In genomic region chr3:167892204-167892603, GRCh38 we compare ENCODE assay signal across 20 cellular contexts.
DNase-seq lines count a peak whose midpoint lies in the region; ATAC-seq and TF ChIP-seq lines count a peak whose summit lies in the region.
"Had no signal": no experiment of that assay in that cellular context is flagged by ENCODE, and none has a peak within 500 bp of the region (broad histone marks: within the 10 kb centered on the region; RNA-seq: fewer than 3 reads in every experiment).

No MANE protein-coding gene starts in this region.

- no peak overlapping the region for H2AK9ac ChIP-seq in IMR-90 (replicated peaks; ENCODE audit: low read depth, low read length, poor library complexity)

- H4K91ac ChIP-seq in IMR-90 (ENCODE audit: insufficient read depth, low read depth, low read length) (no peak overlapping the region), neuronal stem cell (ENCODE audit: low read depth, low read length, poor library complexity) (no peak overlapping the region)

- no peak overlapping the region for H2BK20ac ChIP-seq in IMR-90 (ENCODE audit: low read depth, low read length)

- dilution Hi-C loops in IMR-90 (cut with HindIII; ENCODE audit: low sequenced_read_pairs, unreplicated experiment) = no loop called here

- no peaks in the 10 kb centered on the region for H3K9me3 Mint-ChIP-seq in type B pancreatic cell
- H3K9me3 Mint-ChIP-seq: CD4-positive, alpha-beta memory T cell; GM23338; HFFc6; IgD-negative memory B cell had no signal

- no peaks in the 10 kb centered on the region for H3K9me1 ChIP-seq in IMR-90 (ENCODE audit: insufficient read depth, low read length)

- H2BK5ac ChIP-seq in IMR-90 (ENCODE audit: low read depth, low read length, poor library complexity, severe bottlenecking) = no peak overlapping the region
- no peak overlapping the region for H2BK5ac ChIP-seq in neuronal stem cell (ENCODE audit: low read length)

- H2BK15ac ChIP-seq in IMR-90 (ENCODE audit: low read depth, low read length) (no peak overlapping the region), neuronal stem cell (ENCODE audit: low read length) (no peak overlapping the region)

- in situ Hi-C loops in IMR-90 (cut with MboI; ENCODE audit: low sequenced_read_pairs) = no loop called here

- H3K9ac ChIP-seq in IMR-90 (ENCODE audit: low read depth, low read length) (no peak overlapping the region), OCI-LY3 (ENCODE audit: low read length) (no peak overlapping the region), neuronal stem cell (ENCODE audit: low read depth, low read length, poor library complexity) (no peak overlapping the region)

- H3K27ac ChIP-seq in IMR-90 (ENCODE audit: insufficient read depth, low read length) = no peak overlapping the region
- H3K27ac ChIP-seq in OCI-LY3 (ENCODE audit: low read length) = no peak overlapping the region
- H3K27ac ChIP-seq in neuronal stem cell (replicated peaks; ENCODE audit: low read length) = no peak overlapping the region
- H3K27ac ChIP-seq: C4-2B, HL-60 had no signal

- TF ChIP-seq POLR2A in IMR-90 (IDR thresholded peaks at IDR 0.05; ENCODE audit: low read depth, low read length) = no peak

- no CpG with 5 or more reads among the region's 4 CpGs for WGBS in IMR-90 (ENCODE audit: extremely low coverage in 2 of 2, insufficient read length in 1 of 2), 2 experiments
- WGBS in neuronal stem cell (ENCODE audit: extremely low coverage in 2 of 2, insufficient read length in 2 of 2, insufficient replicate concordance in 1 of 2), 2 donors = no CpG with 5 or more reads among the region's 4 CpGs

- no peak overlapping the region for H2BK12ac ChIP-seq in neuronal stem cell (ENCODE audit: low read length)

- CTCF ChIA-PET in IMR-90 (lab: Yijun Ruan, JAX) = interaction anchor here (1.1 kb wide), 1 partner anchor 10 kb away, joined by 5 read pairs; no protein-coding TSS in a partner anchor

- no peak for TF ChIP-seq RAD21 in IMR-90 (IDR thresholded peaks at IDR 0.05; ENCODE audit: low read length)

- H3K9me3 ChIP-seq in IMR-90 (ENCODE audit: control insufficient read depth, insufficient read depth, low read length) = no peaks in the 10 kb centered on the region
- H3K9me3 ChIP-seq in OCI-LY3 (ENCODE audit: insufficient read depth, low read length) = no peaks in the 10 kb centered on the region
- no peaks in the 10 kb centered on the region for H3K9me3 ChIP-seq in neuronal stem cell (replicated peaks in 1 of 2; ENCODE audit: control insufficient read depth in 2 of 2, insufficient read depth in 1 of 2, low read depth in 1 of 2, low read length in 2 of 2)

- H3K14ac ChIP-seq in IMR-90 (replicated peaks; ENCODE audit: low read depth, low read length) (no peak overlapping the region), neuronal stem cell (ENCODE audit: low read length) (no peak overlapping the region)

- no peaks in the 10 kb centered on the region for H3K79me2 ChIP-seq in OCI-LY3 (ENCODE audit: low read length)

- H3K36me3 ChIP-seq in IMR-90 (ENCODE audit: control insufficient read depth, insufficient read depth, low read length) (no peaks in the 10 kb centered on the region), OCI-LY3 (replicated peaks; ENCODE audit: low read depth, low read length) (no peaks in the 10 kb centered on the region), neuronal stem cell (replicated peaks in 1 of 2; ENCODE audit: control insufficient read depth in 2 of 2, insufficient read depth in 2 of 2, low read length in 2 of 2) (no peaks in the 10 kb centered on the region)

- no peaks in the 10 kb centered on the region for H4K20me1 ChIP-seq in IMR-90 (ENCODE audit: insufficient read depth, low read length)
- H4K20me1 ChIP-seq in OCI-LY3 (ENCODE audit: insufficient read depth, low read length) = no peaks in the 10 kb centered on the region

- TF ChIP-seq CTCF in IMR-90 (conservative IDR thresholded peaks at IDR 0.05; ENCODE audit: low read depth, low read length) (no peak), OCI-LY3 (IDR thresholded peaks at IDR 0.05; ENCODE audit: low read depth, low read length) (no peak), type B pancreatic cell (conservative IDR thresholded peaks at IDR 0.05) (no peak)

- H3K27me3 ChIP-seq in IMR-90 (ENCODE audit: control insufficient read depth, insufficient read depth, low read length) = no peaks in the 10 kb centered on the region
- H3K27me3 ChIP-seq in OCI-LY3 (ENCODE audit: low read depth, low read length) = no peaks in the 10 kb centered on the region
- H3K27me3 ChIP-seq in neuronal stem cell (ENCODE audit: control insufficient read depth in 3 of 3, insufficient read depth in 3 of 3, low read depth in 1 of 3, low read length in 3 of 3) = no peaks in the 10 kb centered on the region

- H3K23ac ChIP-seq in IMR-90 (ENCODE audit: low read depth, low read length) (no peak overlapping the region), neuronal stem cell (ENCODE audit: low read depth, low read length, poor library complexity) (no peak overlapping the region)

- H3K4me1 Mint-ChIP-seq in type B pancreatic cell (ENCODE audit: unreplicated experiment) = peaks cover 4% of the 10 kb centered on the region
- H3K4me1 Mint-ChIP-seq: CD4-positive, alpha-beta memory T cell; IgD-negative memory B cell had no signal

- no peaks in the 10 kb centered on the region for H3K4me1 ChIP-seq in IMR-90 (ENCODE audit: control insufficient read depth, insufficient read depth, low read length)
- H3K4me1 ChIP-seq in OCI-LY3 (ENCODE audit: low read length) = no peaks in the 10 kb centered on the region
- peaks cover 2 to 12% of the 10 kb centered on the region in 2 donors for H3K4me1 ChIP-seq in neuronal stem cell (ENCODE audit: control insufficient read depth in 2 of 2, insufficient read depth in 1 of 2, low read depth in 1 of 2, low read length in 2 of 2)

- no TSS peak for BruUV-seq in IMR-90 (replicated peaks; lab: Mats Ljungman, UMichigan)

- H2AFZ ChIP-seq in IMR-90 (replicated peaks; ENCODE audit: low read length, poor library complexity) (no peak overlapping the region), OCI-LY3 (ENCODE audit: low read depth, low read length) (peak overlapping the region; percentile 74), neuronal stem cell (ENCODE audit: low read length) (peak overlapping the region; percentile 16)
- H2AFZ ChIP-seq: GM23338 had no signal

- no peak overlapping the region for H3K56ac ChIP-seq in IMR-90 (ENCODE audit: extremely low read depth, insufficient read depth, low read length)

- DNase-seq in CD1c-positive myeloid dendritic cell (ENCODE audit: extremely low spot score) = peak; percentile 16
- no peak for DNase-seq in IMR-90
- DNase-seq in neuronal stem cell (ENCODE audit: low spot score) = no peak
- DNase-seq in AG20443 (ENCODE audit: low spot score) = no peak
- DNase-seq in type B pancreatic cell (ENCODE audit: extremely low spot score, unreplicated experiment) = no peak
- DNase-seq: ACHN; CD4-positive, alpha-beta memory T cell; DMS153; DMS79; GDM1; H7; HFFc6; KG1 had no signal

- POLR2A ChIA-PET in IMR-90 (lab: Charles Lee; ENCODE audit: unreplicated experiment) = no interaction called here

- H3K27me3 Mint-ChIP-seq in type B pancreatic cell = no peaks in the 10 kb centered on the region

- H3K4me3 ChIP-seq in IMR-90 (ENCODE audit: insufficient read depth, low read depth, low read length) = no peak overlapping the region
- H3K4me3 ChIP-seq in OCI-LY3 (ENCODE audit: low read length) = no peak overlapping the region
- H3K4me3 ChIP-seq in neuronal stem cell (ENCODE audit: low read length in 2 of 2) = no peak overlapping the region
- H3K4me3 ChIP-seq: GM23338 had no signal

- H4K8ac ChIP-seq in IMR-90 (ENCODE audit: low read depth in 2 of 2, low read length in 2 of 2) (no peak overlapping the region), neuronal stem cell (ENCODE audit: low read depth, low read length) (no peak overlapping the region)

- H2BK120ac ChIP-seq in IMR-90 (ENCODE audit: low read depth, low read length) (no peak overlapping the region), neuronal stem cell (ENCODE audit: low read depth, low read length) (no peak overlapping the region)

- H3K4ac ChIP-seq in IMR-90 (ENCODE audit: low read depth, low read length) (no peak overlapping the region), neuronal stem cell (ENCODE audit: low read length) (no peak overlapping the region)

- ATAC-seq in IMR-90 (ENCODE audit: low read depth) (no peak), GM21825 (IDR thresholded peaks at IDR 0.05; ENCODE audit: unreplicated experiment) (no peak)
- ATAC-seq: GM23338, HCT116 had no signal

- H3K79me1 ChIP-seq in IMR-90 (ENCODE audit: low read depth in 1 of 2, low read length in 2 of 2) = no peaks in the 10 kb centered on the region
- H3K79me1 ChIP-seq in neuronal stem cell (ENCODE audit: low read depth, low read length) = no peaks in the 10 kb centered on the region

- H4K5ac ChIP-seq in IMR-90 (ENCODE audit: low read depth, low read length) = no peak overlapping the region

- no peak overlapping the region for H3K18ac ChIP-seq in IMR-90 (ENCODE audit: low read depth, low read length)
- H3K18ac ChIP-seq in neuronal stem cell (ENCODE audit: low read length) = no peak overlapping the region

- H2AK5ac ChIP-seq in IMR-90 (ENCODE audit: low read depth, low read length) = no peak overlapping the region
- H2AK5ac ChIP-seq in neuronal stem cell (ENCODE audit: low read depth, low read length) = no peak overlapping the region

- no peak overlapping the region for H3K4me3 Mint-ChIP-seq in type B pancreatic cell
- H3K4me3 Mint-ChIP-seq: CD4-positive, alpha-beta memory T cell; GM23338; HFFc6; IgD-negative memory B cell had no signal

- H3K36me3 Mint-ChIP-seq in type B pancreatic cell = no peaks in the 10 kb centered on the region
- H3K36me3 Mint-ChIP-seq: CD4-positive, alpha-beta memory T cell; IgD-negative memory B cell had no signal

- H3K27ac Mint-ChIP-seq in type B pancreatic cell = no peak overlapping the region
- H3K27ac Mint-ChIP-seq: CD4-positive, alpha-beta memory T cell; GM23338; HFFc6; IgD-negative memory B cell had no signal

- H3K4me2 ChIP-seq in IMR-90 (ENCODE audit: low read depth, low read length) (no peak overlapping the region), OCI-LY3 (ENCODE audit: low read length) (no peak overlapping the region), neuronal stem cell (ENCODE audit: insufficient read depth, low read length, poor library complexity, severe bottlenecking) (no peak overlapping the region)
- H3K4me2 ChIP-seq: GM23338 had no signal

- intact Hi-C loops in IMR-90 (cut with micrococcal nuclease) = no loop called here

TF ChIP-seq in IMR-90, 13 proteins besides CTCF, POLR2A, EP300 and RAD21:
- no peak for TF ChIP-seq NFE2L2 (IDR thresholded peaks at IDR 0.05; ENCODE audit: low read depth, low read length)
- no peak for TF ChIP-seq SMC3 (IDR thresholded peaks at IDR 0.05; ENCODE audit: low read depth, low read length)
- TF ChIP-seq CEBPB (IDR thresholded peaks at IDR 0.05; ENCODE audit: low read depth, low read length) = peak; percentile 67
